In the genomic region with DNA sequence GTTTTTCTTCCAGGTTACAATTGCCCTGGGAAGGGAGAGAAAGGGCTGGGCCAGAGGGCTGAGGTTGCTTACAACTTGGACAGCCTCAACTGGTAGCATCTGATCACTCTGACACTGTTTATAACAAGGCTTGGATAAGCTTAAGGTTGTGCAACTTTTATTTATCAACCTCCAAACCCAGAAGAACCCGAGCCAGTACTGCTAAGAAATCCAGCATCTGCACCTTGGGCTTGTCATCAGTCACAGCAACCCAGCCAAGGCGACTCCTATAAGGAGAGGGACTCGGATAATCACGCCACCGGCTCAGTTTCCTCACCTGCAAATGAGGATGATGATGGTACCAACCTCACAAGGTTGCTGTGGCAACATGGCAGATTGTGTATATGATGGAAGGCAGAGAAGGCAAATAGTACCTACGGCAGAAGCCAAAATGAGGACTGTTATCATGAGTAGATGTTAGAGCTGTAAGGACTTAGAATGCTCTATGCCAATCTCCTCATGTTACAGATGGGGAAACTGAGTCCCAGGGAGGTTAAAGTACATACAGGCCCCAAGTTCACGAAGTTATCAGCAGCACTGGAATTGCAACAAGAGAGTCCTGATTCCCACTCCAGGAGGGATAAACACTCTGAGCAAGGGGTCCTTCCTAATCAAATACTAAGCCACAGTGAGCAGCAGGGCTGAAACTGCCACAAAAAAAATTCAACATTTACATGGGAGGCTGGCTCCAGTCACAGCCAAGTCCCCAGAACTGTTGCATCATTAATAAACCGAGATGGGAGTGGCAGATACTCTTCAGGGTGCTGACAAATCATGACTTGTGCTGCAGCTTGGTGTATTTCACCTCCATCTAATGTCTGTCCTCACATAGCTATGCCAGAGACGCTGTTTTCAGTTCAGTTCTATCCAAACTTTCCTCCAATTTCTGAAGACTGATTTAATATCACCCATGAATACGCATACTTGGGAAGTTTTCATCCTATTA, we compare ENCODE assay signal across 1 cellular context.
TF ChIP-seq lines count a peak whose summit lies in the region.

No MANE protein-coding gene starts in this region.

TF ChIP-seq in HEK293, 187 proteins besides CTCF, POLR2A, EP300 and RAD21 (continued from another document):
- TF ChIP-seq, protein P1, sequence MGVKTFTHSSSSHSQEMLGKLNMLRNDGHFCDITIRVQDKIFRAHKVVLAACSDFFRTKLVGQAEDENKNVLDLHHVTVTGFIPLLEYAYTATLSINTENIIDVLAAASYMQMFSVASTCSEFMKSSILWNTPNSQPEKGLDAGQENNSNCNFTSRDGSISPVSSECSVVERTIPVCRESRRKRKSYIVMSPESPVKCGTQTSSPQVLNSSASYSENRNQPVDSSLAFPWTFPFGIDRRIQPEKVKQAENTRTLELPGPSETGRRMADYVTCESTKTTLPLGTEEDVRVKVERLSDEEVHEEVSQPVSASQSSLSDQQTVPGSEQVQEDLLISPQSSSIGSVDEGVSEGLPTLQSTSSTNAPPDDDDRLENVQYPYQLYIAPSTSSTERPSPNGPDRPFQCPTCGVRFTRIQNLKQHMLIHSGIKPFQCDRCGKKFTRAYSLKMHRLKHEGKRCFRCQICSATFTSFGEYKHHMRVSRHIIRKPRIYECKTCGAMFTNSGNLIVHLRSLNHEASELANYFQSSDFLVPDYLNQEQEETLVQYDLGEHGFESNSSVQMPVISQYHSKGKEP (tag by site-specific recombination; IDR thresholded peaks at IDR 0.05), result no peak
